In the genomic region with DNA sequence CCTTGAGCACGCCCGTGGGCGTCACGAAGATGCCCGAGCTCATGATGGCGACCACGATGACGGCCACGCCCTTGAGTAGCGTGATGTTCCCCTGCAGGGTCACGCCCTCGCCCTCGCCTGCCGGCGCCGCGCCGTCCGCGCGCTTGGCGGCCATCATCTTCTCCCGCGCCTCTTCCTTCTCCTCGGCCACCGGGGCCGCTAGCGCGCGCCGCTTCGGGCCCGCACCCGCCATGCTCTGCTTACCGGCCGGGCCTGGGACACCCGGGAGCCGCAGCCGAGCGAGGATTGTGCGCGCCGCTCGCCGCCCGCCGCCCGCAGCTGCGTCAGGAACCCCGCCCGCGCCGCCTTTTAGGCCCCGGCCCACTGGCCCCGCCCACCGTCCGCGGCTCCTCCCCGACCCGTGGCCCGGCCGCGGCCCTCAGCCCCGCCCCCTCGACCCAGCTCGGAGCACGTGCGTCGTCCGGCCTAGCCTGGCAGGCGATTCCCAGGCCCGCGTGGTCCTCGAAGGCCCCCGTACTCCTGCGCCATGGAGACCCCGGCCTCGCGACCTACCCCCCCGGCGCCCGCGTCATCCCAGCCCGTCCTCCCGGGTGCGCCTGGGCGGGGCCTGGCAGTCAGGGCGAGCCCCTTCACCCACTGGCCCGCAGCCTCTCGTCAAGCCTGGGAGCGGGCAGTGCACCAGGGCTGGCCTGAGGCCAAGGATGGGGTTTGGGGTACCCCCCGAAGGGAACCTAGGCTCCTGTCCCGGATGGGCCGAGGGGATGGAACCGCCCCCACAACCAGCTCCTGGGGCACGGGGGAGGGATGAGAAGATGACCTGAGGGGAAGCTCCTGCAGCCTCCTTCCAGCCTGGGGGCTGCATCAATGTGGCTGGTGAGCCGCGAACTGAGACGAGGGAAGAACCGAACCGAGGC, we compare ENCODE assay signal across 8 cellular contexts.
A peak's percentile ranks its signal among the peaks of the same experiment; 100 is the strongest.
DNase-seq lines count a peak whose midpoint lies in the region; ATAC-seq and TF ChIP-seq lines count a peak whose summit lies in the region.
"Not testable (repeated sequence)": the region's sequence is repeated elsewhere in the genome, so short reads cannot be mapped to it uniquely, and the experiment has no call there.

No MANE protein-coding gene starts in this region.

- CTCF ChIA-PET in OCI-LY7 (lab: Charles Lee; ENCODE audit: unreplicated experiment) = interaction anchor here (0.8 kb wide), 1 partner anchor 124 kb away, joined by 3 read pairs; no protein-coding TSS in a partner anchor

- peak overlapping the region; percentile 52; the same call in 1 of the 2 replicates for H3K4me2 ChIP-seq in OCI-LY7 (ENCODE audit: low read length)

- peaks cover 11% of the 10 kb centered on the region; the same call in 1 of the 2 replicates for H4K20me1 ChIP-seq in OCI-LY7 (ENCODE audit: insufficient read depth, low read length)

- peak; percentile 55 for ATAC-seq in GM21529 (IDR thresholded peaks at IDR 0.05; ENCODE audit: unreplicated experiment)

- not testable (repeated sequence) for TF ChIP-seq CTCF in OCI-LY7 (conservative IDR thresholded peaks at IDR 0.05; ENCODE audit: low read length); epithelial cell of proximal tubule (conservative IDR thresholded peaks at IDR 0.05; ENCODE audit: low read depth, low read length)

- DNase-seq in DMS114 treated with DMSO at 0.1 percent for 48 hours (lab: John Stamatoyannopoulos, UW; ENCODE audit: unreplicated experiment) (peak; percentile 53), HuH-7.5 (ENCODE audit: low spot score) (peak; percentile 67), OCI-LY7 (ENCODE audit: low spot score) (peak; percentile 97), activated T-cell treated with anti-CD3 and anti-CD28 coated beads for 48 hours (ENCODE audit: low read depth) (peak; percentile 99), mucosa of gallbladder (ENCODE audit: low spot score) (peak; percentile 95)
- DNase-seq in epithelial cell of proximal tubule (ENCODE audit: low read depth) = not testable (repeated sequence)
- DNase-seq in stimulated activated CD8-positive, alpha-beta memory T cell treated with anti-CD3 and anti-CD28 coated beads, Interleukin-4, amount 100 ng/mL, for 24 hours (ENCODE audit: low read depth) = peak; percentile 99

- H3K27ac ChIP-seq in OCI-LY7 (ENCODE audit: low read depth, low read length, poor library complexity, severe bottlenecking) = peak overlapping the region; percentile 54

- peaks cover 23% of the 10 kb centered on the region for H3K4me1 ChIP-seq in OCI-LY7 (ENCODE audit: insufficient read depth, low read length, poor library complexity, severe bottlenecking)

- H3K79me2 ChIP-seq in OCI-LY7 (ENCODE audit: insufficient read depth, low read depth, low read length) = peaks cover 34% of the 10 kb centered on the region

- POLR2A ChIA-PET in OCI-LY7 (lab: Charles Lee) = interaction anchor here (1.2 to 1.3 kb wide), 2 partner anchors 38 to 126 kb away, joined by 3 to 8 read pairs; no protein-coding TSS in a partner anchor

- not testable (repeated sequence) for H3K9me3 ChIP-seq in OCI-LY7 (ENCODE audit: low read length)

- intact Hi-C loops in OCI-LY7 (cut with micrococcal nuclease; ENCODE audit: unreplicated experiment) = loop anchor here (1.0 kb wide), 1 partner anchor 34 kb away; no protein-coding TSS in a partner anchor

- H3K36me3 ChIP-seq in OCI-LY7 (ENCODE audit: insufficient read depth, low read length) = peaks cover 19% of the 10 kb centered on the region

- H3K4me3 ChIP-seq in OCI-LY7 (ENCODE audit: low read depth, low read length, poor library complexity, severe bottlenecking) (peak overlapping the region; percentile 74), epithelial cell of proximal tubule (ENCODE audit: low read depth, low read length) (peak overlapping the region; percentile 74)

- BruUV-seq in OCI-LY7 (replicated peaks; lab: Mats Ljungman, UMichigan) = not testable (repeated sequence)

- H2AFZ ChIP-seq in OCI-LY7 (ENCODE audit: low read length) = peak overlapping the region; percentile 25; the same call in 1 of the 2 replicates

- not testable (repeated sequence) for H3K9me2 ChIP-seq in OCI-LY7 (ENCODE audit: insufficient read depth, low read length)
